ENCODE assay signal across 23 cellular contexts in the genomic region with DNA sequence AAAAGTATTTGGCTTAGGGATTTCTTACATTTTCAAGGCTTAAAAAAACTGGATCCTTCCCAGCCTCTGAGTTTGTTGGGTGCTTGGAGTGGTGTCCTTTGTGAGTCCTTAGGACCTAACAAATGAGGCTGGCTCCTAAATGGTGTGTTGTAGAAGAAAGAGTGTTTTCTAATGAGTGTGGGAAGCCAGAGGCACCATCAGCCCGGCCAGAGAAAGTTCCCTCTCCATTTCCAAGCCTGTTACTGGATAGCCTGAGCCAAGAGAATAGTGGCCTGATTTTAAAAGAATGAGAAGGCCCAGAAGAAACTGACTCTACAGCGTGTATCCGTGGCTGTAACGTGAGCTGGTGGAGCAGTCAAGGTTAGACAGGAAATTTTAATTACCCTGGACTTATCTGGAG. TPM values are rescaled to one million over a fixed set of nuclear protein-coding genes. Genes with fewer than 3 reads are reported as not detected.
"Had no signal": no experiment of that assay in that cellular context is flagged by ENCODE, and none has a peak within 500 bp of the region (broad histone marks: within the 10 kb centered on the region; RNA-seq: fewer than 3 reads in every experiment).

No MANE protein-coding gene starts in this region.

- H3K9me3 ChIP-seq: right lobe of liver, thyroid gland had no signal

- ATAC-seq: activated CD8-positive, alpha-beta T cell treated with anti-CD3 and anti-CD28 coated beads, Interleukin-2, amount 10 ng/mL, durations not matched to agents 7 days and 5 days; activated T-cell treated with anti-CD3 and anti-CD28 coated beads, Interleukin-2, amount 50 U/mL, for 72 hours; left ventricle myocardium superior; natural killer cell treated with Interleukin-12 subunit alpha and Interleukin-12 subunit beta and Interleukin-15 and Interleukin-18, amount 100 ng/mL, for 72 hours; right lobe of liver; stimulated activated naive CD8-positive, alpha-beta T cell treated with anti-CD3 and anti-CD28 coated beads, Interleukin-15, amount 100 ng/mL, for 72 hours had no signal

- H3K27me3 ChIP-seq: right lobe of liver, thyroid gland had no signal

- H3K4me3 Mint-ChIP-seq: activated CD4-positive, alpha-beta T cell treated with anti-CD3 and anti-CD28 coated beads, Interleukin-2, amount 10 ng/mL, durations not matched to agents 24 days and 14 days; central memory CD8-positive, alpha-beta T cell; dendritic cell treated with granulocyte-macrophage colony-stimulating factor and Interleukin-4, amounts not matched to agents 40 ng/mL and 50 ng/mL, for 4 days; effector memory CD8-positive, alpha-beta T cell; natural killer cell treated with Interleukin-12 subunit alpha and Interleukin-12 subunit beta and Interleukin-15 and Interleukin-18, amount 100 ng/mL, for 72 hours; stimulated activated naive CD8-positive, alpha-beta T cell treated with anti-CD3 and anti-CD28 coated beads, Interleukin-15, amount 100 ng/mL, for 72 hours; T-helper 2 cell treated with Interferon-gamma antibody and Interleukin-4, amounts not matched to agents 5 μg/mL and 100 μg/mL, for 36 hours had no signal

- DNase-seq: activated CD4-positive, alpha-beta T cell treated with anti-CD3 and anti-CD28 coated beads, Interleukin-2, amount 10 ng/mL, durations not matched to agents 24 days and 14 days; activated CD4-positive, CD25-positive, alpha-beta regulatory T cell; activated CD8-positive, alpha-beta memory T cell treated with anti-CD3 and anti-CD28 coated beads, Interleukin-2, amount 50 U/mL, for 4 hours; activated CD8-positive, alpha-beta T cell treated with anti-CD3 and anti-CD28 coated beads, Interleukin-2, amount 10 ng/mL, durations not matched to agents 7 days and 5 days; activated gamma-delta T cell; activated T-cell treated with anti-CD3 and anti-CD28 coated beads, Interleukin-2, amount 50 U/mL, for 72 hours; effector memory CD8-positive, alpha-beta T cell; foreskin melanocyte; left ventricle myocardium superior; mesenchymal stem cell; occipital lobe; right lobe of liver; stimulated activated naive CD8-positive, alpha-beta T cell treated with anti-CD3 and anti-CD28 coated beads, Interleukin-15, amount 100 ng/mL, for 72 hours; thyroid gland had no signal

- H3K36me3 Mint-ChIP-seq: natural killer cell treated with Interleukin-12 subunit alpha and Interleukin-12 subunit beta and Interleukin-15 and Interleukin-18, amount 100 ng/mL, for 72 hours had no signal

- H3K9me3 Mint-ChIP-seq: activated CD4-positive, alpha-beta T cell treated with anti-CD3 and anti-CD28 coated beads, Interleukin-2, amount 10 ng/mL, durations not matched to agents 24 days and 14 days; activated naive CD4-positive, alpha-beta T cell treated with anti-CD3 and anti-CD28 coated beads, Interleukin-2, amount 50 U/mL, for 72 hours; activated T-cell treated with anti-CD3 and anti-CD28 coated beads, Interleukin-2, amount 50 U/mL, for 72 hours; central memory CD8-positive, alpha-beta T cell; dendritic cell treated with granulocyte-macrophage colony-stimulating factor and Interleukin-4, amounts not matched to agents 40 ng/mL and 50 ng/mL, for 4 days; effector memory CD8-positive, alpha-beta T cell; natural killer cell treated with Interleukin-12 subunit alpha and Interleukin-12 subunit beta and Interleukin-15 and Interleukin-18, amount 100 ng/mL, for 72 hours; stimulated activated naive CD8-positive, alpha-beta T cell treated with anti-CD3 and anti-CD28 coated beads, Interleukin-15, amount 100 ng/mL, for 72 hours; T-helper 2 cell treated with Interferon-gamma antibody and Interleukin-4, amounts not matched to agents 5 μg/mL and 100 μg/mL, for 36 hours had no signal

- H3K27ac Mint-ChIP-seq: activated CD4-positive, alpha-beta T cell treated with anti-CD3 and anti-CD28 coated beads, Interleukin-2, amount 10 ng/mL, durations not matched to agents 24 days and 14 days; activated T-cell treated with anti-CD3 and anti-CD28 coated beads, Interleukin-2, amount 50 U/mL, for 72 hours; dendritic cell treated with granulocyte-macrophage colony-stimulating factor and Interleukin-4, amounts not matched to agents 40 ng/mL and 50 ng/mL, for 4 days; effector memory CD8-positive, alpha-beta T cell; natural killer cell treated with Interleukin-12 subunit alpha and Interleukin-12 subunit beta and Interleukin-15 and Interleukin-18, amount 100 ng/mL, for 72 hours; progenitor cell of endocrine pancreas; T-helper 2 cell treated with Interferon-gamma antibody and Interleukin-4, amounts not matched to agents 5 μg/mL and 100 μg/mL, for 36 hours had no signal

- FAIRE-seq: islet of Langerhans, urothelium cell line had no signal

- H3K4me3 ChIP-seq: right lobe of liver, thyroid gland had no signal

- H3K36me3 ChIP-seq: right lobe of liver, thyroid gland had no signal

- H3K27ac ChIP-seq: right lobe of liver, thyroid gland had no signal

RNA-seq across cellular contexts. Expression of a gene that starts 4.4 kb away (rescaled TPM):
- total RNA-seq: fibroblast of lung had no signal
